Comparison of ENCODE assay signal across 16 cellular contexts in genomic region chr3:177770821-177771220, GRCh38.
DNase-seq lines count a peak whose midpoint lies in the region; ATAC-seq, FAIRE-seq and TF ChIP-seq lines count a peak whose summit lies in the region.
"Had no signal": no experiment of that assay in that cellular context is flagged by ENCODE, and none has a peak within 500 bp of the region (broad histone marks: within the 10 kb centered on the region; RNA-seq: fewer than 3 reads in every experiment).

No MANE protein-coding gene starts in this region.

- no peak overlapping the region for H3K9ac ChIP-seq in keratinocyte (ENCODE audit: control insufficient read depth, extremely low read depth, insufficient read depth, low read length)

- H3K27me3 Mint-ChIP-seq in HFFc6 (ENCODE audit: insufficient read depth): no peaks in the 10 kb centered on the region
- peaks cover 3% of the 10 kb centered on the region for H3K27me3 Mint-ChIP-seq in brain
- no peaks in the 10 kb centered on the region for H3K27me3 Mint-ChIP-seq in stimulated activated memory B cell treated with anti-CD40 and anti-IgM and Interleukin-4, amounts not matched to agents 10 μg/mL and 1 μg/mL and 100 μg/mL, for 72 hours
- H3K27me3 Mint-ChIP-seq in effector memory CD8-positive, alpha-beta T cell: no peaks in the 10 kb centered on the region
- H3K27me3 Mint-ChIP-seq: central memory CD8-positive, alpha-beta T cell had no signal

- H3K4me1 Mint-ChIP-seq in HFFc6 (ENCODE audit: low read depth) (peaks cover 49% of the 10 kb centered on the region), brain (peaks cover 36% of the 10 kb centered on the region)
- H3K4me1 Mint-ChIP-seq in stimulated activated memory B cell treated with anti-CD40 and anti-IgM and Interleukin-4, amounts not matched to agents 10 μg/mL and 1 μg/mL and 100 μg/mL, for 72 hours: peaks cover 13% of the 10 kb centered on the region
- H3K4me1 Mint-ChIP-seq in effector memory CD8-positive, alpha-beta T cell (ENCODE audit: low read depth in 2 of 2): peaks cover 0 to 3% of the 10 kb centered on the region in 2 donors
- H3K4me1 Mint-ChIP-seq: central memory CD8-positive, alpha-beta T cell had no signal

- H3K9me3 ChIP-seq in keratinocyte (ENCODE audit: control insufficient read depth, low read depth, low read length) (no peaks in the 10 kb centered on the region), thoracic aorta (no peaks in the 10 kb centered on the region)
- H3K9me3 ChIP-seq: prostate gland had no signal

- peak overlapping the region; percentile 7 for H2AFZ ChIP-seq in keratinocyte (ENCODE audit: control insufficient read depth, low read length)

- H3K4me1 ChIP-seq in keratinocyte (ENCODE audit: control insufficient read depth, extremely low read depth, insufficient read depth, low read length) (peaks cover 13% of the 10 kb centered on the region), thoracic aorta (ENCODE audit: control insufficient read depth in 1 of 2, low read depth in 2 of 2) (peaks cover 20 to 47% of the 10 kb centered on the region in 2 donors)
- H3K4me1 ChIP-seq: prostate gland had no signal

- H3K79me2 ChIP-seq in keratinocyte (ENCODE audit: control insufficient read depth, insufficient read depth, low read length): no peaks in the 10 kb centered on the region

- peak overlapping the region; percentile 25 for H3K4me2 ChIP-seq in keratinocyte (ENCODE audit: control insufficient read depth, extremely low read depth, insufficient read depth, low read depth, low read length)

- H3K36me3 Mint-ChIP-seq in HFFc6 (ENCODE audit: low read depth) (peaks cover 28% of the 10 kb centered on the region), brain (peaks cover 4% of the 10 kb centered on the region)
- no peaks in the 10 kb centered on the region for H3K36me3 Mint-ChIP-seq in stimulated activated memory B cell treated with anti-CD40 and anti-IgM and Interleukin-4, amounts not matched to agents 10 μg/mL and 1 μg/mL and 100 μg/mL, for 72 hours
- H3K36me3 Mint-ChIP-seq in effector memory CD8-positive, alpha-beta T cell (ENCODE audit: insufficient read depth): no peaks in the 10 kb centered on the region
- H3K36me3 Mint-ChIP-seq: CD14-positive monocyte had no signal

- H3K9me3 Mint-ChIP-seq in HFFc6 (no peaks in the 10 kb centered on the region; the same call in none of the 2 replicates), brain (peaks cover 13 to 25% (median 14%) of the 10 kb centered on the region in 5 experiments)
- peaks cover 7% of the 10 kb centered on the region for H3K9me3 Mint-ChIP-seq in stimulated activated memory B cell treated with anti-CD40 and anti-IgM and Interleukin-4, amounts not matched to agents 10 μg/mL and 1 μg/mL and 100 μg/mL, for 72 hours
- peaks cover 0 to 3% of the 10 kb centered on the region in 2 donors for H3K9me3 Mint-ChIP-seq in effector memory CD8-positive, alpha-beta T cell

- TF ChIP-seq CTCF in HFFc6 (IDR thresholded peaks at IDR 0.05) (no peak), brain (conservative IDR thresholded peaks at IDR 0.05) (no peak), keratinocyte (optimal IDR thresholded peaks at IDR 0.05 in 1 of 3, IDR thresholded peaks at IDR 0.05 in 1 of 3, conservative IDR thresholded peaks at IDR 0.05 in 1 of 3; ENCODE audit: extremely low read depth in 1 of 3, insufficient read depth in 2 of 3, low read length in 3 of 3) (no peak), thoracic aorta (IDR thresholded peaks at IDR 0.05) (no peak)

- H4K20me1 ChIP-seq in keratinocyte (ENCODE audit: control insufficient read depth, extremely low read depth, insufficient read depth, low read length): no peaks in the 10 kb centered on the region

- DNase-seq in HFFc6 (peak; percentile 46), keratinocyte (ENCODE audit: low read depth, low spot score) (no peak), thoracic aorta (ENCODE audit: low spot score) (no peak), NCI-H524 (lab: John Stamatoyannopoulos, UW) (no peak), GDM1 (lab: John Stamatoyannopoulos, UW) (no peak)
- DNase-seq in effector memory CD8-positive, alpha-beta T cell: no peak
- DNase-seq: activated effector memory CD4-positive, alpha-beta T cell treated with Interleukin-2 at 50 U/mL for 16 hours; H7; NCI-H1436; NCI-H510A treated with DMSO at 0.1 percent for 48 hours had no signal

- no peak for ATAC-seq in thoracic aorta (ENCODE audit: insufficient number of reproducible peaks, low FRiP score, low read depth)
- no peak for ATAC-seq in stimulated activated memory B cell treated with anti-CD40 and anti-IgM and Interleukin-4, amounts not matched to agents 10 μg/mL and 1 μg/mL and 100 μg/mL, for 72 hours
- no peak for ATAC-seq in effector memory CD8-positive, alpha-beta T cell (replicated peaks)
- ATAC-seq: Panc1 had no signal

- H3K9me1 ChIP-seq in keratinocyte (ENCODE audit: control insufficient read depth, extremely low read depth, insufficient read depth, low read length): no peaks in the 10 kb centered on the region

- H3K27me3 ChIP-seq in keratinocyte (ENCODE audit: control insufficient read depth, extremely low read depth, insufficient read depth, low read length) (no peaks in the 10 kb centered on the region), thoracic aorta (replicated peaks; ENCODE audit: insufficient read depth) (no peaks in the 10 kb centered on the region)

- no peak for FAIRE-seq in keratinocyte (lab: Jason Lieb, UNC)

- no peak overlapping the region for H3K4me3 ChIP-seq in keratinocyte (ENCODE audit: control insufficient read depth in 2 of 3, extremely low read depth in 1 of 3, insufficient read depth in 2 of 3, low read depth in 1 of 3, low read length in 3 of 3)
- no peak overlapping the region for H3K4me3 ChIP-seq in thoracic aorta
- H3K4me3 ChIP-seq: prostate gland had no signal

- dilution Hi-C loops in keratinocyte (cut with MboI; ENCODE audit: extremely low pct_ligation_motif_present, low sequenced_read_pairs): no loop called here

- H3K36me3 ChIP-seq in keratinocyte (ENCODE audit: control insufficient read depth in 2 of 2, extremely low read depth in 1 of 2, insufficient read depth in 2 of 2, low read length in 2 of 2) (no peaks in the 10 kb centered on the region), thoracic aorta (no peaks in the 10 kb centered on the region)
- H3K36me3 ChIP-seq: prostate gland had no signal

- peak overlapping the region; percentile 8; the same call in 1 of the 2 replicates for H3K4me3 Mint-ChIP-seq in HFFc6
- no peak overlapping the region for H3K4me3 Mint-ChIP-seq in brain
- H3K4me3 Mint-ChIP-seq in stimulated activated memory B cell treated with anti-CD40 and anti-IgM and Interleukin-4, amounts not matched to agents 10 μg/mL and 1 μg/mL and 100 μg/mL, for 72 hours: no peak overlapping the region
- H3K4me3 Mint-ChIP-seq in effector memory CD8-positive, alpha-beta T cell: no peak overlapping the region
- H3K4me3 Mint-ChIP-seq: CD14-positive monocyte; central memory CD8-positive, alpha-beta T cell had no signal

- H3K27ac ChIP-seq in keratinocyte (ENCODE audit: control insufficient read depth, insufficient read depth, low read length) (no peak overlapping the region), thoracic aorta (peak overlapping the region; percentile 71 to 75)
- H3K27ac ChIP-seq: prostate gland had no signal

- H3K27ac Mint-ChIP-seq in HFFc6: peak overlapping the region; percentile 63
- peak overlapping the region in 3 of 5 experiments; percentile 14 to 63 (median 60) for H3K27ac Mint-ChIP-seq in brain
- no peak overlapping the region for H3K27ac Mint-ChIP-seq in stimulated activated memory B cell treated with anti-CD40 and anti-IgM and Interleukin-4, amounts not matched to agents 10 μg/mL and 1 μg/mL and 100 μg/mL, for 72 hours
- no peak overlapping the region for H3K27ac Mint-ChIP-seq in effector memory CD8-positive, alpha-beta T cell
- H3K27ac Mint-ChIP-seq: CD14-positive monocyte had no signal

Comparison
In these comparisons a context has a peak if more than half of its experiments do, and no peak if none do; other contexts are left out.
1. H3K27ac Mint-ChIP-seq: peak in HFFc6 (single experiment) and brain (3 of 5); none in stimulated activated memory B cell treated with anti-CD40 and anti-IgM and Interleukin-4, amounts not matched to agents 10 μg/mL and 1 μg/mL and 100 μg/mL, for 72 hours (single experiment) and effector memory CD8-positive, alpha-beta T cell (0 of 2).